In the genomic region with DNA sequence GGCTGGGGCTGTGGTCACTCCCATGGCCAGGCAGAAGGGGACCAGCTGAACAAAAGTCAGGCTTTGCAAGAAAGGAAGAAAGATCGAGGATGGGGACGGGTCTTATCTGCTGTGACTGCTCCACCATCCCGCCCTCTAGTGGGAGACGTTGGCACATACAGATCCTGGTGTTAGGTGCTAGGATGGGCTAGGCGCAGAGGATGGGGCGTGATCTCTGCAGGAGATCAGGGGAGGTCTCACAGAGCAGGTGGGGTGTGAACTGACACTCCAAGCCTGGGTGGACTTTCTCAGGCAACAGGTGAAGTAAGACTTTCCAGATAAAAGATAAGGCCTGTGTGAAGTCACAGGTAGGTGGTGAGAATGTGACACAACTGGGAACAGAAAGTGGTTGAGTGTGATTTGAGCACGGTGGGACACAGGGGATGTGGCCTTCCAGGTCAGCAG, we compare ENCODE assay signal across 8 cellular contexts.
A peak's percentile ranks its signal among the peaks of the same experiment; 100 is the strongest.
DNase-seq lines count a peak whose midpoint lies in the region; ATAC-seq, FAIRE-seq and TF ChIP-seq lines count a peak whose summit lies in the region.
"Had no signal": no experiment of that assay in that cellular context is flagged by ENCODE, and none has a peak within 500 bp of the region (broad histone marks: within the 10 kb centered on the region; RNA-seq: fewer than 3 reads in every experiment).

No MANE protein-coding gene starts in this region.

- TF ChIP-seq CTCF in RWPE2 (IDR thresholded peaks at IDR 0.05; ENCODE audit: poor library complexity, severe bottlenecking) (peak; percentile 43), neural progenitor cell (IDR thresholded peaks at IDR 0.05) (peak; percentile 76)

- peaks cover 7% of the 10 kb centered on the region for H3K9me3 Mint-ChIP-seq in neural progenitor cell

- TF ChIP-seq POLR2A in H54 (IDR thresholded peaks at IDR 0.05; ENCODE audit: low read depth, low read length), result no peak

- no peak for FAIRE-seq in H54 (lab: Jason Lieb, UNC)

- H3K4me1 ChIP-seq in RWPE2 (ENCODE audit: insufficient read depth, poor library complexity, severe bottlenecking), result no peaks in the 10 kb centered on the region
- H3K4me1 ChIP-seq in neural progenitor cell, result no peaks in the 10 kb centered on the region
- peaks cover 0 to 3% of the 10 kb centered on the region in 2 donors for H3K4me1 ChIP-seq in aorta (ENCODE audit: control insufficient read depth in 1 of 2, insufficient read depth in 2 of 2, low read length in 2 of 2)

- no peaks in the 10 kb centered on the region for H3K79me2 ChIP-seq in neural progenitor cell (ENCODE audit: low read depth)

- H3K27me3 ChIP-seq in RWPE2 (ENCODE audit: insufficient read depth, poor library complexity, severe bottlenecking), result no peaks in the 10 kb centered on the region
- H3K27me3 ChIP-seq in neural progenitor cell, result no peaks in the 10 kb centered on the region
- H3K27me3 ChIP-seq in aorta (ENCODE audit: control insufficient read depth in 1 of 2, insufficient read depth in 2 of 2, low read length in 1 of 2), result no peaks in the 10 kb centered on the region

- H4K20me1 ChIP-seq in neural progenitor cell (ENCODE audit: low read depth), result no peaks in the 10 kb centered on the region

- H3K4me3 Mint-ChIP-seq in neural progenitor cell, result no peak overlapping the region

- H3K27ac Mint-ChIP-seq in neural progenitor cell, result peak overlapping the region; percentile 64

- no peak overlapping the region for H3K4me2 ChIP-seq in neural progenitor cell

- H3K36me3 ChIP-seq in RWPE2 (ENCODE audit: low read depth), result no peaks in the 10 kb centered on the region
- H3K36me3 ChIP-seq in neural progenitor cell, result no peaks in the 10 kb centered on the region
- no peaks in the 10 kb centered on the region for H3K36me3 ChIP-seq in aorta (ENCODE audit: control insufficient read depth in 1 of 2, insufficient read depth in 2 of 2, low read length in 1 of 2)

- ATAC-seq in RWPE2 (ENCODE audit: low read depth), result 0 out of 3 replicates have a peak, but pooled peaks have one; percentile 31
- no peak for ATAC-seq in aorta (ENCODE audit: low FRiP score)
- no peak for ATAC-seq in HG03520 (IDR thresholded peaks at IDR 0.05; ENCODE audit: unreplicated experiment)
- ATAC-seq in HG03460 (IDR thresholded peaks at IDR 0.05; ENCODE audit: unreplicated experiment), result no peak

- H3K4me3 ChIP-seq in RWPE2 (ENCODE audit: severe bottlenecking), result no peak overlapping the region
- H3K4me3 ChIP-seq in neural progenitor cell, result no peak overlapping the region
- no peak overlapping the region for H3K4me3 ChIP-seq in aorta (ENCODE audit: low read length in 2 of 2)
- H3K4me3 ChIP-seq: SK-N-MC had no signal

- H2AFZ ChIP-seq in neural progenitor cell (replicated peaks), result peak overlapping the region; percentile 84

- no peaks in the 10 kb centered on the region for H3K9me3 ChIP-seq in RWPE2 (ENCODE audit: severe bottlenecking)
- H3K9me3 ChIP-seq in neural progenitor cell (ENCODE audit: low read depth), result no peaks in the 10 kb centered on the region
- no peaks in the 10 kb centered on the region for H3K9me3 ChIP-seq in aorta (ENCODE audit: control insufficient read depth, low read length)

- intact Hi-C loops in aorta (cut with DNase I), result no loop called here

- H3K4me1 Mint-ChIP-seq in neural progenitor cell, result peaks cover 13% of the 10 kb centered on the region

- no peaks in the 10 kb centered on the region for H3K36me3 Mint-ChIP-seq in neural progenitor cell

- peaks cover 12% of the 10 kb centered on the region for H3K27me3 Mint-ChIP-seq in neural progenitor cell (ENCODE audit: insufficient read depth, low read depth)

- H3K27ac ChIP-seq in RWPE2 (ENCODE audit: poor library complexity, severe bottlenecking) (no peak overlapping the region), neural progenitor cell (no peak overlapping the region), aorta (ENCODE audit: low read depth in 1 of 2, low read length in 2 of 2) (no peak overlapping the region)
- H3K27ac ChIP-seq: SK-N-MC had no signal

- no peaks in the 10 kb centered on the region for H3F3A ChIP-seq in neural progenitor cell (ENCODE audit: low read depth)

- WGBS in aorta, 2 donors, result 50 to 53% methylated on average over 7 of the region's 7 CpGs

- DNase-seq in H54 (ENCODE audit: insufficient read length, low spot score) (peak; percentile 23), RWPE2 (ENCODE audit: low spot score) (no peak), dermis blood vessel endothelial cell (peak; percentile 48), neural progenitor cell (ENCODE audit: low spot score) (peak; percentile 72), aorta (no peak)

- H3K9ac ChIP-seq in neural progenitor cell, result no peak overlapping the region

Comparison
In these comparisons a context has a peak if more than half of its experiments do, and no peak if none do; other contexts are left out.
1. DNase-seq: peak in H54 (single experiment), dermis blood vessel endothelial cell (single experiment) and neural progenitor cell (single experiment); none in RWPE2 (single experiment) and aorta (0 of 2).